Comparison of ENCODE assay signal across 9 cellular contexts in genomic region chr21:36028127-36029069, GRCh38. TPM values are rescaled to one million over a fixed set of nuclear protein-coding genes. Genes with fewer than 3 reads are reported as not detected.
DNase-seq lines count a peak whose midpoint lies in the region; ATAC-seq and TF ChIP-seq lines count a peak whose summit lies in the region.
"Had no signal": no experiment of that assay in that cellular context is flagged by ENCODE, and none has a peak within 500 bp of the region (broad histone marks: within the 10 kb centered on the region; RNA-seq: fewer than 3 reads in every experiment).

No MANE protein-coding gene starts in this region.

- TF ChIP-seq CTCF in GM12874 (IDR thresholded peaks at IDR 0.05; ENCODE audit: insufficient read depth, low read depth, low read length) (peak; percentile 94), lower lobe of right lung (IDR thresholded peaks at IDR 0.05) (peak; percentile 96)

- H3K27ac ChIP-seq in lower lobe of right lung: no peak overlapping the region

- H3K9me3 ChIP-seq in lower lobe of right lung: no peaks in the 10 kb centered on the region

- ATAC-seq in HG03342 (IDR thresholded peaks at IDR 0.05; ENCODE audit: unreplicated experiment) (peak; percentile 63), lower lobe of right lung (peak; percentile 94), HG03520 (IDR thresholded peaks at IDR 0.05; ENCODE audit: unreplicated experiment) (no peak)

- no peaks in the 10 kb centered on the region for H3K27me3 ChIP-seq in lower lobe of right lung (ENCODE audit: low read depth)

- H3K36me3 ChIP-seq in lower lobe of right lung: peaks cover 3% of the 10 kb centered on the region

- DNase-seq in NCI-H526 treated with DMSO at 0.1 percent for 48 hours (lab: John Stamatoyannopoulos, UW) (peak; percentile 53), dermis blood vessel endothelial cell (peak; percentile 83), lower lobe of right lung (peak; percentile 78)
- DNase-seq in activated CD4-positive, alpha-beta T cell treated with anti-CD3 and anti-CD28 coated beads, Interleukin-2, amount 50 U/mL, for 1 hour: peak; percentile 58
- DNase-seq in stimulated activated CD8-positive, alpha-beta memory T cell treated with anti-CD3 and anti-CD28 coated beads, Interleukin-12 subunit alpha, Interleukin-12 subunit beta, amount 100 ng/mL, for 4 hours (ENCODE audit: low read depth): peak; percentile 26

- no peak overlapping the region for H3K4me3 ChIP-seq in lower lobe of right lung
- H3K4me3 ChIP-seq: skin epidermis had no signal

- no peaks in the 10 kb centered on the region for H3K4me1 ChIP-seq in lower lobe of right lung

- intact Hi-C loops in lower lobe of right lung (cut with DNase I): no loop called here

RNA-seq across cellular contexts. Expression of gene SETD4, which starts 31.9 kb away (rescaled TPM):
- total RNA-seq in dermis blood vessel endothelial cell (9.9 and 16.8 TPM in 2 replicates), lower lobe of right lung (19.4 TPM)

RNA-seq across cellular contexts. Expression of gene CBR1, which starts 41.4 kb away (rescaled TPM):
- total RNA-seq in dermis blood vessel endothelial cell (37.3 and 84.5 TPM in 2 replicates), lower lobe of right lung (72.9 TPM)

Comparison
In these comparisons a context has a peak if more than half of its experiments do, and no peak if none do; other contexts are left out.
1. DNase-seq: peak in every context shown above with its lines; median percentile 83 in dermis blood vessel endothelial cell; 78 in lower lobe of right lung; 58 in activated CD4-positive, alpha-beta T cell treated with anti-CD3 and anti-CD28 coated beads, Interleukin-2, amount 50 U/mL, for 1 hour; 53 in NCI-H526 treated with DMSO at 0.1 percent for 48 hours; 26 in stimulated activated CD8-positive, alpha-beta memory T cell treated with anti-CD3 and anti-CD28 coated beads, Interleukin-12 subunit alpha, Interleukin-12 subunit beta, amount 100 ng/mL, for 4 hours.